21 cellular contexts compared by ENCODE assay signal in genomic region chr5:168362097-168362885, GRCh38.
DNase-seq lines count a peak whose midpoint lies in the region; ATAC-seq and TF ChIP-seq lines count a peak whose summit lies in the region.
"Had no signal": no experiment of that assay in that cellular context is flagged by ENCODE, and none has a peak within 500 bp of the region (broad histone marks: within the 10 kb centered on the region; RNA-seq: fewer than 3 reads in every experiment).

No MANE protein-coding gene starts in this region.

- no peaks in the 10 kb centered on the region for H3K4me1 Mint-ChIP-seq in activated CD8-positive, alpha-beta T cell treated with anti-CD3 and anti-CD28 coated beads for 36 hours (ENCODE audit: low read depth)
- H3K4me1 Mint-ChIP-seq: activated CD4-positive, alpha-beta T cell treated with anti-CD3 and anti-CD28 coated beads, Interleukin-2, amount 10 ng/mL, durations not matched to agents 7 days and 5 days had no signal

- BruUV-seq in PC-3 (replicated peaks; lab: Mats Ljungman, UMichigan) = no TSS peak

- no peaks in the 10 kb centered on the region for H3K36me3 Mint-ChIP-seq in activated CD8-positive, alpha-beta T cell treated with anti-CD3 and anti-CD28 coated beads for 36 hours (ENCODE audit: low read depth)

- TF ChIP-seq POLR2A in right lobe of liver (IDR thresholded peaks at IDR 0.05) = no peak
- no peak for TF ChIP-seq POLR2A in ovary (IDR thresholded peaks at IDR 0.05)

- H3K27me3 Mint-ChIP-seq in activated CD8-positive, alpha-beta T cell treated with anti-CD3 and anti-CD28 coated beads for 36 hours = peaks cover 1% of the 10 kb centered on the region
- H3K27me3 Mint-ChIP-seq: activated CD4-positive, alpha-beta T cell treated with anti-CD3 and anti-CD28 coated beads, Interleukin-2, amount 10 ng/mL, durations not matched to agents 7 days and 5 days had no signal

- TF ChIP-seq CTCF in PC-3 (conservative IDR thresholded peaks at IDR 0.05; ENCODE audit: low read depth, low read length) (no peak), right lobe of liver (IDR thresholded peaks at IDR 0.05) (no peak), ovary (IDR thresholded peaks at IDR 0.05) (no peak)
- TF ChIP-seq CTCF in activated CD8-positive, alpha-beta T cell treated with anti-CD3 and anti-CD28 coated beads for 36 hours (IDR thresholded peaks at IDR 0.05) = no peak

- H3K27ac Mint-ChIP-seq in activated CD8-positive, alpha-beta T cell treated with anti-CD3 and anti-CD28 coated beads for 36 hours = no peak overlapping the region
- H3K27ac Mint-ChIP-seq: activated CD4-positive, alpha-beta T cell treated with anti-CD3 and anti-CD28 coated beads, Interleukin-2, amount 10 ng/mL, durations not matched to agents 7 days and 5 days had no signal

- CTCF ChIA-PET in PC-3 (lab: Charles Lee) = no interaction called here
- CTCF ChIA-PET in activated CD8-positive, alpha-beta T cell treated with anti-CD3 and anti-CD28 coated beads for 36 hours (lab: Charles Lee) = no interaction called here

- intact Hi-C loops in PC-3 (cut with micrococcal nuclease) (no loop called here), right lobe of liver (cut with DNase I) (no loop called here), ovary (cut with DNase I) (no loop called here)
- intact Hi-C loops in activated CD8-positive, alpha-beta T cell treated with anti-CD3 and anti-CD28 coated beads for 36 hours (cut with micrococcal nuclease) = no loop called here

- H4K20me1 ChIP-seq in PC-3 (ENCODE audit: low read length) = no peaks in the 10 kb centered on the region

- H3K9me2 ChIP-seq in PC-3 (replicated peaks; ENCODE audit: low read length) = no peaks in the 10 kb centered on the region

- H3K27ac ChIP-seq in PC-3 (ENCODE audit: low read length) (peak overlapping the region; percentile 37), right lobe of liver (peak overlapping the region in 1 of 3 donors; percentile 60), ovary (no peak overlapping the region)
- H3K27ac ChIP-seq: left ventricle myocardium inferior, SK-N-MC, vagina had no signal

- peaks cover 84% of the 10 kb centered on the region for H3K79me2 ChIP-seq in PC-3 (ENCODE audit: low read length)

- DNase-seq in COLO668 (lab: John Stamatoyannopoulos, UW; ENCODE audit: unreplicated experiment) (peak; percentile 21), HT-29 (ENCODE audit: low spot score) (peak; percentile 50), PC-3 (peak; percentile 50), right lobe of liver (peak in 1 of 3 donors; percentile 56), ovary (no peak)
- DNase-seq in activated CD8-positive, alpha-beta T cell treated with anti-CD3 and anti-CD28 coated beads for 36 hours = no peak
- DNase-seq in NK-92 treated with Interleukin-12 subunit alpha and Interleukin-12 subunit beta, amount 100 ng/mL, for 24 hours (lab: John Stamatoyannopoulos, UW) = no peak
- DNase-seq in activated CD8-positive, alpha-beta memory T cell treated with anti-CD3 and anti-CD28 coated beads, Interleukin-2, amount 50 U/mL, for 4 hours = no peak
- DNase-seq: activated CD4-positive, alpha-beta T cell treated with anti-CD3 and anti-CD28 coated beads, Interleukin-2, amount 10 ng/mL, durations not matched to agents 7 days and 5 days; activated T-cell treated with anti-CD3 and anti-CD28 coated beads for 4 hours; amniotic stem cell; COR-L47; effector CD8-positive, alpha-beta T cell; KG1; left ventricle myocardium inferior; NCI-H1048; stimulated activated CD4-positive, alpha-beta T cell treated with anti-CD3 and anti-CD28 coated beads, Interleukin-1b, Interleukin-23, amount 100 ng/mL, for 48 hours had no signal

- H3K9ac ChIP-seq in PC-3 (ENCODE audit: low read length) = no peak overlapping the region

- no peaks in the 10 kb centered on the region for H3K9me3 Mint-ChIP-seq in activated CD8-positive, alpha-beta T cell treated with anti-CD3 and anti-CD28 coated beads for 36 hours
- H3K9me3 Mint-ChIP-seq: activated CD4-positive, alpha-beta T cell treated with anti-CD3 and anti-CD28 coated beads, Interleukin-2, amount 10 ng/mL, durations not matched to agents 7 days and 5 days had no signal

- no peak for TF ChIP-seq EP300 in ovary (IDR thresholded peaks at IDR 0.05)

- peak overlapping the region; percentile 31 for H3K4me2 ChIP-seq in PC-3 (ENCODE audit: low read length)

- POLR2A ChIA-PET in PC-3 (lab: Charles Lee; ENCODE audit: unreplicated experiment) = no interaction called here
- POLR2A ChIA-PET in activated CD8-positive, alpha-beta T cell treated with anti-CD3 and anti-CD28 coated beads for 36 hours (lab: Charles Lee) = no interaction called here

- H3K9me3 ChIP-seq in PC-3 (ENCODE audit: low read length) (no peaks in the 10 kb centered on the region), right lobe of liver (no peaks in the 10 kb centered on the region), ovary (no peaks in the 10 kb centered on the region)
- H3K9me3 ChIP-seq: HAP-1, left ventricle myocardium inferior, vagina had no signal

- ATAC-seq in PC-3 (no peak), right lobe of liver (peak; percentile 85 to 94 (median 88))
- no peak for ATAC-seq in activated CD8-positive, alpha-beta T cell treated with anti-CD3 and anti-CD28 coated beads for 36 hours
- ATAC-seq: Panc1 had no signal

- H3K36me3 ChIP-seq in PC-3 (ENCODE audit: low read depth, low read length) = no peaks in the 10 kb centered on the region
- no peaks in the 10 kb centered on the region for H3K36me3 ChIP-seq in right lobe of liver
- H3K36me3 ChIP-seq in ovary = no peaks in the 10 kb centered on the region
- H3K36me3 ChIP-seq: HAP-1, left ventricle myocardium inferior, vagina had no signal

- H3K4me1 ChIP-seq in PC-3 (ENCODE audit: insufficient read depth, low read length) (peaks cover 82% of the 10 kb centered on the region), right lobe of liver (peaks cover 0 to 28% (median 6%) of the 10 kb centered on the region in 4 donors), ovary (ENCODE audit: insufficient read depth) (no peaks in the 10 kb centered on the region)
- H3K4me1 ChIP-seq: HAP-1 had no signal

- no peaks in the 10 kb centered on the region for H3F3A ChIP-seq in PC-3 (ENCODE audit: low read length, unreplicated experiment)

- H3K27me3 ChIP-seq in PC-3 (ENCODE audit: low read length) (no peaks in the 10 kb centered on the region), right lobe of liver (no peaks in the 10 kb centered on the region), ovary (no peaks in the 10 kb centered on the region)
- H3K27me3 ChIP-seq: vagina had no signal

- no peak overlapping the region for H2AFZ ChIP-seq in PC-3 (ENCODE audit: low read length)

- H3K4me3 ChIP-seq in PC-3 (ENCODE audit: low read length) (no peak overlapping the region), right lobe of liver (no peak overlapping the region), ovary (no peak overlapping the region)
- H3K4me3 ChIP-seq: HAP-1, left ventricle myocardium inferior, SK-N-MC, vagina had no signal

- H3K4me3 Mint-ChIP-seq in activated CD8-positive, alpha-beta T cell treated with anti-CD3 and anti-CD28 coated beads for 36 hours = no peak overlapping the region
- H3K4me3 Mint-ChIP-seq: activated CD4-positive, alpha-beta T cell treated with anti-CD3 and anti-CD28 coated beads, Interleukin-2, amount 10 ng/mL, durations not matched to agents 7 days and 5 days had no signal

- 22% methylated on average over 3 of the region's 3 CpGs for WGBS in right lobe of liver (ENCODE audit: insufficient coverage, low coverage, low lambda C conversion rate, missing lambda C conversion rate)
- WGBS in ovary, 3 donors = 75 to 86% (median 84%) methylated on average over 3 of the region's 3 CpGs

Comparison
In these comparisons a context has a peak if more than half of its experiments do, and no peak if none do; other contexts are left out.
1. DNase-seq: peak in COLO668 (single experiment), HT-29 (single experiment) and PC-3 (single experiment); none in activated CD8-positive, alpha-beta T cell treated with anti-CD3 and anti-CD28 coated beads for 36 hours (single experiment), NK-92 treated with Interleukin-12 subunit alpha and Interleukin-12 subunit beta, amount 100 ng/mL, for 24 hours (single experiment), ovary (0 of 5) and activated CD8-positive, alpha-beta memory T cell treated with anti-CD3 and anti-CD28 coated beads, Interleukin-2, amount 50 U/mL, for 4 hours (single experiment).
2. ATAC-seq: peak in right lobe of liver (4 of 4); none in PC-3 (single experiment) and activated CD8-positive, alpha-beta T cell treated with anti-CD3 and anti-CD28 coated beads for 36 hours (single experiment).